Comparison of ENCODE assay signal across 34 cellular contexts in the genomic region with DNA sequence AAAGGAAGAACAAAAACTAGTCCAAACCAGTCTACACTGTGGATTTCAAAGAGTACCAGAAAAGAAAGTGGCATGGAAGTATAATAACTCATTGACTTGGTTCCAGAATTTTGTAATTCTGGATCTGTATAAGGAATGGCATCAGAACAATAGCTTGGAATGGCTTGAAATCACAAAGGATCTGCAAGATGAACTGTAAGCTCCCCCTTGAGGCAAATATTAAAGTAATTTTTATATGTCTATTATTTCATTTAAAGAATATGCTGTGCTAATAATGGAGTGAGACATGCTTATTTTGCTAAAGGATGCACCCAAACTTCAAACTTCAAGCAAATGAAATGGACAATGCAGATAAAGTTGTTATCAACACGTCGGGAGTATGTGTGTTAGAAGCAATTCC. TPM values are rescaled to one million over a fixed set of nuclear protein-coding genes. Genes with fewer than 3 reads are reported as not detected.
"Had no signal": no experiment of that assay in that cellular context is flagged by ENCODE, and none has a peak within 500 bp of the region (broad histone marks: within the 10 kb centered on the region; RNA-seq: fewer than 3 reads in every experiment).

No MANE protein-coding gene starts in this region.

- H3K27ac Mint-ChIP-seq: activated CD4-positive, alpha-beta T cell treated with anti-CD3 and anti-CD28 coated beads, Interleukin-2, amount 10 ng/mL, durations not matched to agents 7 days and 5 days; activated CD8-positive, alpha-beta T cell treated with anti-CD3 and anti-CD28 coated beads for 36 hours; activated naive CD4-positive, alpha-beta T cell treated with anti-CD3 and anti-CD28 coated beads, Interleukin-2, amount 50 U/mL, for 24 hours; activated naive CD8-positive, alpha-beta T cell treated with anti-CD3 and anti-CD28 coated beads, Interleukin-2, amount 50 U/mL, for 24 hours; activated T-helper 2 cell treated with anti-CD3 and anti-CD28 coated beads, Interferon-gamma antibody, Interleukin-2, Interleukin-4, amounts not matched to agents 10 μg/mL and 5 μg/mL and 100 μg/mL, durations not matched to agents 14 hours and 24 hours and 36 hours; dendritic cell treated with granulocyte-macrophage colony-stimulating factor and Interleukin-4, amounts not matched to agents 40 ng/mL and 50 ng/mL, for 4 days; naive thymus-derived CD4-positive, alpha-beta T cell; stimulated activated memory B cell treated with anti-CD40 and anti-IgM and Interleukin-4, amounts not matched to agents 10 μg/mL and 1 μg/mL and 100 μg/mL, for 72 hours; stimulated activated naive CD8-positive, alpha-beta T cell treated with anti-CD3 and anti-CD28 coated beads, Interleukin-15, amount 100 ng/mL, for 72 hours; T-helper 17 cell; WTC11 had no signal

- DNase-seq: activated CD4-positive, alpha-beta T cell treated with anti-CD3 and anti-CD28 coated beads for 1 hour; activated CD4-positive, alpha-beta T cell treated with anti-CD3 and anti-CD28 coated beads, Interleukin-2, amount 10 ng/mL, durations not matched to agents 7 days and 5 days; activated CD8-positive, alpha-beta T cell treated with anti-CD3 and anti-CD28 coated beads for 36 hours; activated naive CD8-positive, alpha-beta T cell treated with anti-CD3 and anti-CD28 coated beads, Interleukin-2, amount 50 U/mL, for 24 hours; activated T-cell treated with anti-CD3 and anti-CD28 coated beads, Interleukin-2, amount 50 U/mL, for 48 hours; amygdala; caudate nucleus; effector CD4-positive, alpha-beta T cell; gastrocnemius medialis; glutamatergic neuron; left cardiac atrium; left ventricle myocardium superior; naive thymus-derived CD4-positive, alpha-beta T cell; nucleus accumbens; psoas muscle; stimulated activated CD4-positive, alpha-beta T cell treated with anti-CD3 and anti-CD28 coated beads, Interleukin-1b, Interleukin-23, amount 100 ng/mL, for 48 hours; stimulated activated CD4-positive, alpha-beta T cell treated with anti-CD3 and anti-CD28 coated beads, Interleukin-4, amount 100 ng/mL, for 4 hours; stimulated activated CD8-positive, alpha-beta memory T cell treated with anti-CD3 and anti-CD28 coated beads, Interleukin-4, amount 100 ng/mL, for 48 hours; stimulated activated naive CD8-positive, alpha-beta T cell treated with anti-CD3 and anti-CD28 coated beads, Interleukin-15, amount 100 ng/mL, for 72 hours; substantia nigra; T-helper 17 cell; T1000; upper lobe of left lung had no signal

- H3K27me3 Mint-ChIP-seq: activated CD4-positive, alpha-beta T cell treated with anti-CD3 and anti-CD28 coated beads, Interleukin-2, amount 10 ng/mL, durations not matched to agents 7 days and 5 days; activated CD8-positive, alpha-beta T cell treated with anti-CD3 and anti-CD28 coated beads for 36 hours; activated naive CD4-positive, alpha-beta T cell treated with anti-CD3 and anti-CD28 coated beads, Interleukin-2, amount 50 U/mL, for 24 hours; activated naive CD8-positive, alpha-beta T cell treated with anti-CD3 and anti-CD28 coated beads, Interleukin-2, amount 50 U/mL, for 24 hours; dendritic cell treated with granulocyte-macrophage colony-stimulating factor and Interleukin-4, amounts not matched to agents 40 ng/mL and 50 ng/mL, for 4 days; naive thymus-derived CD4-positive, alpha-beta T cell; stimulated activated memory B cell treated with anti-CD40 and anti-IgM and Interleukin-4, amounts not matched to agents 10 μg/mL and 1 μg/mL and 100 μg/mL, for 72 hours; stimulated activated naive CD8-positive, alpha-beta T cell treated with anti-CD3 and anti-CD28 coated beads, Interleukin-15, amount 100 ng/mL, for 72 hours; T-helper 17 cell had no signal

- H3K36me3 Mint-ChIP-seq: activated naive CD4-positive, alpha-beta T cell treated with anti-CD3 and anti-CD28 coated beads, Interleukin-2, amount 50 U/mL, for 24 hours; naive thymus-derived CD4-positive, alpha-beta T cell; stimulated activated memory B cell treated with anti-CD40 and anti-IgM and Interleukin-4, amounts not matched to agents 10 μg/mL and 1 μg/mL and 100 μg/mL, for 72 hours had no signal

- H3K4me3 Mint-ChIP-seq: activated CD4-positive, alpha-beta T cell treated with anti-CD3 and anti-CD28 coated beads, Interleukin-2, amount 10 ng/mL, durations not matched to agents 7 days and 5 days; activated CD8-positive, alpha-beta T cell treated with anti-CD3 and anti-CD28 coated beads for 36 hours; activated naive CD4-positive, alpha-beta T cell treated with anti-CD3 and anti-CD28 coated beads, Interleukin-2, amount 50 U/mL, for 24 hours; activated naive CD8-positive, alpha-beta T cell treated with anti-CD3 and anti-CD28 coated beads, Interleukin-2, amount 50 U/mL, for 24 hours; dendritic cell treated with granulocyte-macrophage colony-stimulating factor and Interleukin-4, amounts not matched to agents 40 ng/mL and 50 ng/mL, for 4 days; naive thymus-derived CD4-positive, alpha-beta T cell; neural crest cell; stimulated activated memory B cell treated with anti-CD40 and anti-IgM and Interleukin-4, amounts not matched to agents 10 μg/mL and 1 μg/mL and 100 μg/mL, for 72 hours; stimulated activated naive CD8-positive, alpha-beta T cell treated with anti-CD3 and anti-CD28 coated beads, Interleukin-15, amount 100 ng/mL, for 72 hours; T-helper 17 cell; WTC11 had no signal

- H3K27ac ChIP-seq: esophagus muscularis mucosa, gastrocnemius medialis, hepatocyte, parathyroid adenoma, psoas muscle, upper lobe of left lung, vagina had no signal

- H3K9me3 Mint-ChIP-seq: activated CD4-positive, alpha-beta T cell treated with anti-CD3 and anti-CD28 coated beads, Interleukin-2, amount 10 ng/mL, durations not matched to agents 7 days and 5 days; activated CD8-positive, alpha-beta T cell treated with anti-CD3 and anti-CD28 coated beads for 36 hours; activated naive CD8-positive, alpha-beta T cell treated with anti-CD3 and anti-CD28 coated beads, Interleukin-2, amount 50 U/mL, for 24 hours; dendritic cell treated with granulocyte-macrophage colony-stimulating factor and Interleukin-4, amounts not matched to agents 40 ng/mL and 50 ng/mL, for 4 days; stimulated activated memory B cell treated with anti-CD40 and anti-IgM and Interleukin-4, amounts not matched to agents 10 μg/mL and 1 μg/mL and 100 μg/mL, for 72 hours had no signal

- H3K4me1 ChIP-seq: esophagus muscularis mucosa, gastrocnemius medialis, parathyroid adenoma, psoas muscle, upper lobe of left lung, vagina had no signal

- ATAC-seq: activated CD8-positive, alpha-beta T cell treated with anti-CD3 and anti-CD28 coated beads for 36 hours; activated naive CD8-positive, alpha-beta T cell treated with anti-CD3 and anti-CD28 coated beads, Interleukin-2, amount 50 U/mL, for 24 hours; gastrocnemius medialis; left cardiac atrium; left ventricle myocardium superior; naive thymus-derived CD4-positive, alpha-beta T cell; psoas muscle; stimulated activated memory B cell treated with anti-CD40 and anti-IgM and Interleukin-4, amounts not matched to agents 10 μg/mL and 1 μg/mL and 100 μg/mL, for 72 hours; stimulated activated naive CD8-positive, alpha-beta T cell treated with anti-CD3 and anti-CD28 coated beads, Interleukin-15, amount 100 ng/mL, for 72 hours; T-helper 17 cell; WTC11 had no signal

- H3K27me3 ChIP-seq: esophagus muscularis mucosa, gastrocnemius medialis, hepatocyte, upper lobe of left lung, vagina had no signal

- H3K4me1 Mint-ChIP-seq: activated CD4-positive, alpha-beta T cell treated with anti-CD3 and anti-CD28 coated beads, Interleukin-2, amount 10 ng/mL, durations not matched to agents 7 days and 5 days; activated naive CD4-positive, alpha-beta T cell treated with anti-CD3 and anti-CD28 coated beads, Interleukin-2, amount 50 U/mL, for 24 hours; activated naive CD8-positive, alpha-beta T cell treated with anti-CD3 and anti-CD28 coated beads, Interleukin-2, amount 50 U/mL, for 24 hours; naive thymus-derived CD4-positive, alpha-beta T cell; neural crest cell; stimulated activated memory B cell treated with anti-CD40 and anti-IgM and Interleukin-4, amounts not matched to agents 10 μg/mL and 1 μg/mL and 100 μg/mL, for 72 hours; stimulated activated naive CD8-positive, alpha-beta T cell treated with anti-CD3 and anti-CD28 coated beads, Interleukin-15, amount 100 ng/mL, for 72 hours; T-helper 17 cell; WTC11 had no signal

RNA-seq across cellular contexts. Expression of a gene that starts 21.3 kb away (rescaled TPM):
- total RNA-seq: activated CD8-positive, alpha-beta T cell treated with anti-CD3 and anti-CD28 coated beads for 36 hours; activated T-helper 2 cell treated with anti-CD3 and anti-CD28 coated beads, Interferon-gamma antibody, Interleukin-2, Interleukin-4, amounts not matched to agents 10 μg/mL and 5 μg/mL and 100 μg/mL, durations not matched to agents 14 hours and 24 hours and 36 hours; gastrocnemius medialis; smooth muscle cell had no signal
- polyA plus RNA-seq: smooth muscle cell had no signal
